8 cellular contexts compared by ENCODE assay signal in the genomic region with DNA sequence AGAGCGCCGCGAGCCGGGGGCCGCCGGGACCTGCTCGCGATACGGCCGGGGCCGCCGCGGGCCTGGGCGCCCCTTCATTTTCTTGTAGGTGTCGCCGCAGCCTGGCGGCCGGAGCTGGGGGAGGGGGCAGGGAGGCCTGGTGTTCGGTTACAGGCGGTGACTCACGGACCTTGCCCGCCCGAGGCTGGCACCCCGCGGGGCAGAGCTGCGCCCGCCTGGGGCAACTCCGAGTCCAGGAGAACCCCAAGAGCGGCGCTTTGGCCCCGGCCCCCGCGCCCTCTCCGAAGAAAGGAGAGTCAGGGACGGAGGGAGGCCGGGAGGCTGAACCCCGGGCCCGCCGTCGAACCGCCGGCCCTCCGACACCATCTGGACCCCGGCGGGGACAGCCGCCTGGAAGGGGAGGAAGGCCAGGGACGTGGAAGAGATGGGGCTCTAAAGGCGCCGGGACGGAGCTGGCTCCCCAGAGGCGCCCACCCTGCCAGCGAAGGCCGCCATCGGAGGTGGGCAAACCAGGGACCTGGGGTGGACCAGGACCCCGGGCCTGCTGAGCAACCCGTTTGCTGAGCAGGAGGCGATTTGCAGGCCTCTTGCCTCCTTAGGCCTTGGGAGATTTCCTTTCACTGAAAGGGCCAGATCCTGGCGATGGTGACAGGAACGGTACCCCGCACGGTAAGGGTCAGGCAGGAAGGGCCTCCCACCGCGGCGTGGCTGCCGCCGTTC. TPM values are rescaled to one million over a fixed set of nuclear protein-coding genes. Genes with fewer than 3 reads are reported as not detected.
DNase-seq lines count a peak whose midpoint lies in the region; ATAC-seq and TF ChIP-seq lines count a peak whose summit lies in the region.

No MANE protein-coding gene starts in this region.

- no peaks in the 10 kb centered on the region for H3K9me3 ChIP-seq in breast epithelium
- H3K9me3 ChIP-seq in sigmoid colon = no peaks in the 10 kb centered on the region

- no peak for DNase-seq in activated naive CD4-positive, alpha-beta T cell treated with Interleukin-2 at 50 U/mL for 16 hours
- peak; percentile 20 for DNase-seq in NCI-H748 treated with DMSO at 0.1 percent for 48 hours (lab: John Stamatoyannopoulos, UW)
- peak in 1 of 2 donors; percentile 64 for DNase-seq in breast epithelium (ENCODE audit: low spot score in 2 of 2)
- peak; percentile 84 for DNase-seq in iPS-NIHi7 (ENCODE audit: extremely low spot score)
- peak; percentile 90 for DNase-seq in sigmoid colon

- no peak overlapping the region for H3K27ac Mint-ChIP-seq in activated naive CD4-positive, alpha-beta T cell treated with anti-CD3 and anti-CD28 coated beads, Interleukin-2, amount 50 U/mL, for 24 hours

- no peaks in the 10 kb centered on the region for H3K4me1 ChIP-seq in breast epithelium
- peaks cover 0 to 47% (median 38%) of the 10 kb centered on the region in 4 donors for H3K4me1 ChIP-seq in sigmoid colon

- H3K27me3 Mint-ChIP-seq in activated naive CD4-positive, alpha-beta T cell treated with anti-CD3 and anti-CD28 coated beads, Interleukin-2, amount 50 U/mL, for 24 hours = peaks cover 46% of the 10 kb centered on the region

- TF ChIP-seq POLR2A in breast epithelium (IDR thresholded peaks at IDR 0.05) (no peak), sigmoid colon (IDR thresholded peaks at IDR 0.05) (peak; percentile 6 to 15)

- TF ChIP-seq EP300 in sigmoid colon (IDR thresholded peaks at IDR 0.05) = no peak

- TF ChIP-seq CTCF in breast epithelium (IDR thresholded peaks at IDR 0.05) (peak in 1 of 3 donors; percentile 7), sigmoid colon (IDR thresholded peaks at IDR 0.05) (no peak)

- 6 to 7% methylated on average over 66 of the region's 66 CpGs for WGBS in sigmoid colon, 2 donors

- no peaks in the 10 kb centered on the region for H3K36me3 ChIP-seq in breast epithelium
- no peaks in the 10 kb centered on the region for H3K36me3 ChIP-seq in sigmoid colon

- no peaks in the 10 kb centered on the region for H3K36me3 Mint-ChIP-seq in activated naive CD4-positive, alpha-beta T cell treated with anti-CD3 and anti-CD28 coated beads, Interleukin-2, amount 50 U/mL, for 24 hours

- H3K4me3 ChIP-seq in breast epithelium (peak overlapping the region; percentile 81 to 96 (median 89)), sigmoid colon (peak overlapping the region; percentile 55 to 77 (median 67))

- peaks cover 16% of the 10 kb centered on the region for H3K4me1 Mint-ChIP-seq in activated naive CD4-positive, alpha-beta T cell treated with anti-CD3 and anti-CD28 coated beads, Interleukin-2, amount 50 U/mL, for 24 hours

- H3K9me3 Mint-ChIP-seq in activated naive CD4-positive, alpha-beta T cell treated with anti-CD3 and anti-CD28 coated beads, Interleukin-2, amount 50 U/mL, for 24 hours = no peaks in the 10 kb centered on the region

- H3K27ac ChIP-seq in breast epithelium (peak overlapping the region; percentile 88 to 97), sigmoid colon (peak overlapping the region; percentile 82 to 95 (median 92))

- intact Hi-C loops in breast epithelium (cut with DNase I; ENCODE audit: low total_unique reads) = no loop called here
- intact Hi-C loops in sigmoid colon (cut with DNase I) = loop anchor here (2.0 to 5.0 kb wide), 4 partner anchors 83 to 719 kb away; partner anchors contain the start of gene TCP11L2

- H3K4me3 Mint-ChIP-seq in activated naive CD4-positive, alpha-beta T cell treated with anti-CD3 and anti-CD28 coated beads, Interleukin-2, amount 50 U/mL, for 24 hours = peak overlapping the region; percentile 13

- no peak for ATAC-seq in GM21528 (IDR thresholded peaks at IDR 0.05; ENCODE audit: low FRiP score, unreplicated experiment)
- no peak for ATAC-seq in GM18861 (IDR thresholded peaks at IDR 0.05; ENCODE audit: unreplicated experiment)

- H3K27me3 ChIP-seq in breast epithelium (no peaks in the 10 kb centered on the region), sigmoid colon (no peaks in the 10 kb centered on the region)

RNA-seq across cellular contexts. Expression of gene NUAK1, which starts 0.8 kb away (rescaled TPM):
- total RNA-seq in breast epithelium (10 to 100 TPM in 2 of 3 donors, 1 to 10 TPM in 1; 6.0 to 20.2 (median 13.1) TPM), sigmoid colon (10 to 100 TPM in 1 of 4 donors, 1 to 10 TPM in 3; 5.8 to 12.1 (median 7.5) TPM)
- 1 to 10 TPM; 1.8 to 3.7 (median 2.6) TPM for polyA plus RNA-seq in sigmoid colon
